9 cellular contexts compared by ENCODE assay signal in the genomic region with DNA sequence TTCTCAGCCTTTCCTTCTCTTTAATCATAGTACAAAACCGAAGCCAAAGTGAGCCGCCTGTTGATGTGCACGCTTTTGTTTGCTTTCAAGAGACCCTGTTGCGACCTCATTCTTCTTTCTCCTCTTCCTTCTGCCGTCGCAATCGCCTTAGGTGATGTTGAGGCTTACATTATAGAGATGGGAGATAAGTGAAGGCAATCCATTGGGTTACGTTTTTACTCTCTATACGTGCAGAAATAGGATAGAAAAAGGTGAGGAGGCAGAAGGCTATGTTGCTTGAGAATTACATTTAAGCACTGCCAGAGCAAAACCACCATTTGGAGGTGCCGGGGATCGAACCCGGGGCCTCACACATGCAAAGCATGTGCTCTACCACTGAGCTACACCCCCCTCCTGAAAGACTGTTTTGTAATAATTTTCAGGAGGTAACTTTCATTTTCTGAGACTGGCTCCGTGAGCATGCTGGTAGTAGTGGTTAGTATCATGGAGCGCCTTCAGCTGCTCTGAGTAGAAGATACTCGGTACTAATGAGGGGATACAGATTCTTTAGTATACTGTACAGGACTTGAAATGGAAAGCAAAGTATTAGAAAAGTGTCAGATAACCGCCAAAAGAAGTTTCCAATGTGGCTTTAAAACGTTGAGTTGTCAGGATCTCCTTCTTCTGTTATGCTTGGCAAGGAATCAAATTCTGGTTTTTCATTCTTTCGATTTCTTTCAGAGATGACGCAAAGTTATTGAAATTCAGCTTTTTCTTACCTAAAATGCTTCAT.
DNase-seq lines count a peak whose midpoint lies in the region; ATAC-seq lines count a peak whose summit lies in the region.
"Had no signal": no experiment of that assay in that cellular context is flagged by ENCODE, and none has a peak within 500 bp of the region (broad histone marks: within the 10 kb centered on the region; RNA-seq: fewer than 3 reads in every experiment).

No MANE protein-coding gene starts in this region.

- no peak overlapping the region for H3K14ac ChIP-seq in trophoblast cell (ENCODE audit: low read length)

- no CpG with 5 or more reads among the region's 19 CpGs for WGBS in trophoblast cell (ENCODE audit: extremely low coverage, insufficient coverage, insufficient read length)

- H3K9me3 ChIP-seq in trophoblast cell (ENCODE audit: insufficient read depth, low read depth, low read length): no peaks in the 10 kb centered on the region
- H3K9me3 ChIP-seq: colonic mucosa had no signal

- no peak overlapping the region for H2AK5ac ChIP-seq in trophoblast cell (ENCODE audit: low read length)

- no peaks in the 10 kb centered on the region for H3K79me2 ChIP-seq in trophoblast cell (ENCODE audit: control insufficient read depth, insufficient read depth, low read length, poor library complexity)

- H3K27ac ChIP-seq in trophoblast cell (ENCODE audit: low read depth, low read length): no peak overlapping the region
- H3K27ac ChIP-seq: colonic mucosa had no signal

- no peak overlapping the region for H3K4me3 ChIP-seq in trophoblast cell (ENCODE audit: low read depth, low read length)
- H3K4me3 ChIP-seq: colonic mucosa had no signal

- H3K18ac ChIP-seq in trophoblast cell (ENCODE audit: low read length): no peak overlapping the region

- H3K27me3 ChIP-seq in trophoblast cell (ENCODE audit: insufficient read depth, low read length): peaks cover 4% of the 10 kb centered on the region
- H3K27me3 ChIP-seq: colonic mucosa had no signal

- H3K4me1 ChIP-seq in trophoblast cell (ENCODE audit: control insufficient read depth in 1 of 2, insufficient read depth in 2 of 2, low read length in 2 of 2): peaks cover 3% of the 10 kb centered on the region in 2 experiments
- H3K4me1 ChIP-seq: colonic mucosa had no signal

- DNase-seq in NCI-H2081 (lab: John Stamatoyannopoulos, UW) (peak; percentile 20 to 56), NCI-H2081 treated with DMSO at 0.1 percent for 48 hours (lab: John Stamatoyannopoulos, UW) (no peak), NCI-H748 (lab: John Stamatoyannopoulos, UW; ENCODE audit: unreplicated experiment) (peak; percentile 92), cerebellar cortex (ENCODE audit: low spot score) (peak; percentile 72), trophoblast cell (peak; percentile 57 to 84)
- DNase-seq: colonic mucosa had no signal

- ATAC-seq in GM21423 (IDR thresholded peaks at IDR 0.05; ENCODE audit: unreplicated experiment) (no peak), HG03460 (IDR thresholded peaks at IDR 0.05; ENCODE audit: unreplicated experiment) (no peak)
- ATAC-seq in activated CD4-positive, CD25-positive, alpha-beta regulatory T cell treated with anti-CD3 and anti-CD28 coated beads, Interleukin-2, amount 50 U/mL, for 24 hours: no peak

- no peak overlapping the region for H3K23ac ChIP-seq in trophoblast cell (ENCODE audit: low read length)

- no peaks in the 10 kb centered on the region for H3K36me3 ChIP-seq in trophoblast cell (ENCODE audit: control insufficient read depth in 1 of 2, insufficient read depth in 2 of 2, low read length in 2 of 2)
- H3K36me3 ChIP-seq: colonic mucosa had no signal

- no peak overlapping the region for H2AFZ ChIP-seq in trophoblast cell (ENCODE audit: insufficient read depth, low read length, poor library complexity)

- no peak overlapping the region for H2BK120ac ChIP-seq in trophoblast cell (ENCODE audit: insufficient read depth, low read length, poor library complexity)

- no peak overlapping the region for H4K91ac ChIP-seq in trophoblast cell (ENCODE audit: low read depth, low read length)

- H4K8ac ChIP-seq in trophoblast cell (ENCODE audit: low read depth, low read length): no peak overlapping the region

- no peak overlapping the region for H2BK5ac ChIP-seq in trophoblast cell (ENCODE audit: low read depth, low read length, poor library complexity)

- no peaks in the 10 kb centered on the region for H3K79me1 ChIP-seq in trophoblast cell (ENCODE audit: low read length)

- no peak overlapping the region for H3K4ac ChIP-seq in trophoblast cell (ENCODE audit: low read depth, low read length)

- H2BK12ac ChIP-seq in trophoblast cell (ENCODE audit: low read length): no peak overlapping the region

- H3K4me2 ChIP-seq in trophoblast cell (ENCODE audit: low read length): peak overlapping the region; percentile 52

- no peak overlapping the region for H4K12ac ChIP-seq in trophoblast cell (ENCODE audit: low read depth, low read length)

- no peak overlapping the region for H3K9ac ChIP-seq in trophoblast cell (ENCODE audit: low read length)
